In genomic region chr2:204538179-204539009, GRCh38 we compare ENCODE assay signal across 9 cellular contexts. TPM values are rescaled to one million over a fixed set of nuclear protein-coding genes. Genes with fewer than 3 reads are reported as not detected.
DNase-seq lines count a peak whose midpoint lies in the region; ATAC-seq, FAIRE-seq and TF ChIP-seq lines count a peak whose summit lies in the region.
"Had no signal": no experiment of that assay in that cellular context is flagged by ENCODE, and none has a peak within 500 bp of the region (broad histone marks: within the 10 kb centered on the region; RNA-seq: fewer than 3 reads in every experiment).

No MANE protein-coding gene starts in this region.

- no peaks in the 10 kb centered on the region for H4K20me1 ChIP-seq in K562 (replicated peaks; ENCODE audit: control insufficient read depth, insufficient read depth, low read length)

- no peak overlapping the region for H2BK15ac ChIP-seq in mesendoderm (replicated peaks; ENCODE audit: low read depth)

- peak overlapping the region; percentile 59 for H2AFZ ChIP-seq in K562 (ENCODE audit: low read depth, low read length)

- no peak overlapping the region for H3K4ac ChIP-seq in mesendoderm (ENCODE audit: low read depth, low read length)

- 46% methylated on average over 8 of the region's 10 CpGs for WGBS in HUES64
- WGBS in K562 (ENCODE audit: insufficient coverage, low coverage, missing lambda C conversion rate): 15% methylated on average over 7 of the region's 10 CpGs
- WGBS in mesendoderm (ENCODE audit: extremely low coverage, insufficient coverage, low lambda C conversion rate): no CpG with 5 or more reads among the region's 10 CpGs

- no peak for TF ChIP-seq POLR2A in K562 (conservative IDR thresholded peaks at IDR 0.05)

- H3K27me3 ChIP-seq in HUES64 (ENCODE audit: insufficient read depth, low read length): peaks cover 7% of the 10 kb centered on the region
- no peaks in the 10 kb centered on the region for H3K27me3 ChIP-seq in K562 (ENCODE audit: control insufficient read depth in 2 of 2, insufficient read depth in 2 of 2, low read length in 2 of 2)
- H3K27me3 ChIP-seq in mesendoderm (ENCODE audit: insufficient read depth, low read length, poor library complexity): no peaks in the 10 kb centered on the region

- H3K79me2 ChIP-seq in K562 (ENCODE audit: control insufficient read depth, insufficient read depth, low read length) (no peaks in the 10 kb centered on the region), mesendoderm (ENCODE audit: control insufficient read depth, insufficient read depth, low read length) (no peaks in the 10 kb centered on the region)

- peak overlapping the region; percentile 34 for H3K4me3 ChIP-seq in HUES64 (ENCODE audit: low read length)
- no peak overlapping the region for H3K4me3 ChIP-seq in K562
- H3K4me3 ChIP-seq in mesendoderm (ENCODE audit: low read length): no peak overlapping the region

- H3K9ac ChIP-seq in HUES64 (ENCODE audit: low read depth, low read length): peak overlapping the region; percentile 57; the same call in 1 of the 2 replicates
- peak overlapping the region in 1 of 2 experiments; percentile 2; a peak in 1 of 4 replicates for H3K9ac ChIP-seq in K562 (ENCODE audit: insufficient read depth in 1 of 2, low read depth in 2 of 2, low read length in 2 of 2)
- no peak overlapping the region for H3K9ac ChIP-seq in mesendoderm (ENCODE audit: low read length)

- no peak for TF ChIP-seq CTCF in K562 (IDR thresholded peaks at IDR 0.05 in 2 of 3, conservative IDR thresholded peaks at IDR 0.05 in 1 of 3; ENCODE audit: insufficient read depth in 2 of 3, low read depth in 1 of 3, low read length in 3 of 3)

- H3K9me1 ChIP-seq in K562 (ENCODE audit: control insufficient read depth, insufficient read depth, low read length): no peaks in the 10 kb centered on the region

- peak overlapping the region; percentile 25 for H3K56ac ChIP-seq in mesendoderm (ENCODE audit: low read length)

- H3K4me1 ChIP-seq in HUES64 (ENCODE audit: insufficient read depth, low read length) (peaks cover 14% of the 10 kb centered on the region), K562 (replicated peaks in 1 of 2; ENCODE audit: control insufficient read depth in 2 of 2, insufficient read depth in 2 of 2, low read length in 2 of 2) (peaks cover 0 to 12% of the 10 kb centered on the region in 2 experiments; a peak in 2 of 5 replicates), mesendoderm (ENCODE audit: control insufficient read depth, low read depth, low read length) (no peaks in the 10 kb centered on the region)

- H2BK120ac ChIP-seq in mesendoderm (ENCODE audit: low read depth, low read length): no peak overlapping the region

- POLR2A ChIA-PET in K562 (lab: Yijun Ruan, JAX): no interaction called here

- DNase-seq in AG20443 (ENCODE audit: low spot score) (peak; percentile 43), K562 (ENCODE audit: extremely low read depth in 1 of 4, low spot score in 3 of 4) (peak in 1 of 4 experiments; percentile 7), mesendoderm (peak; percentile 79)
- no peak for DNase-seq in stimulated activated naive CD4-positive, alpha-beta T cell treated with Interleukin-2 at 50 U/mL for 16 hours (lab: John Stamatoyannopoulos, UW)
- no peak for DNase-seq in stimulated activated CD4-positive, alpha-beta T cell treated with anti-CD3 and anti-CD28 coated beads, Interleukin-4, amount 100 ng/mL, for 1 hour
- DNase-seq in stimulated activated CD4-positive, alpha-beta T cell treated with anti-CD3 and anti-CD28 coated beads, Interleukin-15, amount 100 ng/mL, for 24 hours: no peak

- ATAC-seq in K562: peak; percentile 53
- no peak for ATAC-seq in GM21423 (IDR thresholded peaks at IDR 0.05; ENCODE audit: unreplicated experiment)
- ATAC-seq: Right ventricle myocardium inferior had no signal

- H4K8ac ChIP-seq in mesendoderm (ENCODE audit: low read depth, low read length): no peak overlapping the region

- H4K5ac ChIP-seq in mesendoderm (ENCODE audit: low read length): no peak overlapping the region

- H3K4me2 ChIP-seq in K562 (ENCODE audit: insufficient read depth, low read length) (no peak overlapping the region), mesendoderm (ENCODE audit: low read length) (no peak overlapping the region)

- H2BK5ac ChIP-seq in mesendoderm (ENCODE audit: low read length): no peak overlapping the region

- no peak for TF ChIP-seq RAD21 in K562 (CRISPR knock-in tag; conservative IDR thresholded peaks at IDR 0.05 in 1 of 2, IDR thresholded peaks at IDR 0.05 in 1 of 2)

- intact Hi-C loops in K562 (cut with micrococcal nuclease): no loop called here

- CTCF ChIA-PET in K562 (lab: Yijun Ruan, JAX; ENCODE audit: low intra/inter-chr PET ratio): no interaction called here

- FAIRE-seq in K562 (lab: Jason Lieb, UNC): peak; percentile 11

- H3K9me3 ChIP-seq in HUES64 (ENCODE audit: insufficient read depth, low read depth, low read length) (no peaks in the 10 kb centered on the region), K562 (replicated peaks; ENCODE audit: control insufficient read depth, insufficient read depth, low read depth, low read length) (no peaks in the 10 kb centered on the region)

- no peak for TF ChIP-seq EP300 in K562 (IDR thresholded peaks at IDR 0.05; ENCODE audit: low read length)

- no peak overlapping the region for H3K23ac ChIP-seq in mesendoderm (ENCODE audit: low read length)

- in situ Hi-C loops in K562 (cut with MboI): no loop called here

- no peak overlapping the region for H3K18ac ChIP-seq in mesendoderm (ENCODE audit: low read length)

- no peaks in the 10 kb centered on the region for H3K36me3 ChIP-seq in HUES64 (ENCODE audit: insufficient read depth, low read length)
- no peaks in the 10 kb centered on the region for H3K36me3 ChIP-seq in K562 (ENCODE audit: control insufficient read depth, insufficient read depth, low read length)
- no peaks in the 10 kb centered on the region for H3K36me3 ChIP-seq in mesendoderm (ENCODE audit: control insufficient read depth, insufficient read depth, low read length)

- no peak overlapping the region for H2AK5ac ChIP-seq in mesendoderm (ENCODE audit: low read length)

- no TSS peak for BruUV-seq in K562 (replicated peaks; lab: Mats Ljungman, UMichigan)

- H3K79me1 ChIP-seq in mesendoderm (ENCODE audit: low read length): no peaks in the 10 kb centered on the region

- H3K27ac ChIP-seq in HUES64 (ENCODE audit: low read depth, low read length) (0 out of 2 replicates have a peak overlapping the region, but pooled peaks have one; percentile 45), K562 (ENCODE audit: extremely low read depth, low read depth, low read length) (no peak overlapping the region; the same call in 2 of the 3 replicates), mesendoderm (ENCODE audit: low read depth, low read length) (peak overlapping the region; percentile 12)

TF ChIP-seq in K562, 482 proteins besides CTCF, POLR2A, EP300 and RAD21 (continues in another document):
- no peak for TF ChIP-seq NR1H2 (CRISPR knock-in tag; IDR thresholded peaks at IDR 0.05)
- TF ChIP-seq ADNP (tag; IDR thresholded peaks at IDR 0.05): no peak
- TF ChIP-seq TCF3 (CRISPR knock-in tag; IDR thresholded peaks at IDR 0.05): no peak
- TF ChIP-seq ZNF282 (CRISPR knock-in tag; IDR thresholded peaks at IDR 0.05): no peak
- TF ChIP-seq TEAD1 (CRISPR knock-in tag; IDR thresholded peaks at IDR 0.05): no peak
- TF ChIP-seq NFE2L1 (tag; IDR thresholded peaks at IDR 0.05; ENCODE audit: borderline replicate concordance, low read depth): no peak
- TF ChIP-seq HES1 (IDR thresholded peaks at IDR 0.05; ENCODE audit: low read depth): no peak
- TF ChIP-seq HEY1 (CRISPR knock-in tag; IDR thresholded peaks at IDR 0.05; ENCODE audit: borderline replicate concordance): no peak
- no peak for TF ChIP-seq ZNF699 (CRISPR knock-in tag; IDR thresholded peaks at IDR 0.05; ENCODE audit: insufficient replicate concordance)
- TF ChIP-seq RUNX1 (IDR thresholded peaks at IDR 0.05; ENCODE audit: low read depth): no peak
- TF ChIP-seq EGR1 (conservative IDR thresholded peaks at IDR 0.05): no peak
- peak; percentile 56 for TF ChIP-seq NFIC (IDR thresholded peaks at IDR 0.05)
- TF ChIP-seq MECOM (CRISPR knock-in tag; IDR thresholded peaks at IDR 0.05): no peak
- TF ChIP-seq ZNF175 (CRISPR knock-in tag; IDR thresholded peaks at IDR 0.05; ENCODE audit: low read depth): 0 out of 2 replicates have a peak, but pooled peaks have one; percentile 19
- no peak for TF ChIP-seq C11orf30 (IDR thresholded peaks at IDR 0.05; ENCODE audit: low read depth)
- TF ChIP-seq HDGF (IDR thresholded peaks at IDR 0.05): no peak
- 0 out of 2 replicates have a peak, but pooled peaks have one; percentile 3 for TF ChIP-seq POLR2H (tag; IDR thresholded peaks at IDR 0.05; ENCODE audit: low read depth)
- TF ChIP-seq NCOA2 (IDR thresholded peaks at IDR 0.05; ENCODE audit: partially characterized antibody in 2 of 2): no peak

RNA-seq across cellular contexts. Expression of gene PARD3B, which starts 6.9 kb away (rescaled TPM):
- polyA plus RNA-seq in HUES64 (2013, experiment 1 of 2): 1.2 TPM
- 1.8 TPM for polyA plus RNA-seq in HUES64 (2013, experiment 2 of 2)
- total RNA-seq in K562 (2011; cell fraction: chromatin; rRNA removed; ENCODE audit: low replicate concordance): 3.8 and 10.8 TPM in 2 replicates
- total RNA-seq in K562 (2011; cell fraction: nucleolus; rRNA removed): 1.3 and 3.2 TPM in 2 replicates
- total RNA-seq in K562 (2011; cell fraction: nucleoplasm; rRNA removed): 2.8 and 3.4 TPM in 2 replicates
- total RNA-seq in K562 (2014; rRNA removed) (1.2 and 1.6 TPM in 2 replicates), K562 (2014; rRNA removed; fragmentation: Illumina TruSeq; extraction: Trizol) (2.0 and 2.5 TPM in 2 replicates), K562 (2015; rRNA removed; fragmentation: Illumina TruSeq; extraction: Trizol) (2.6 TPM in 2 replicates), K562 (2021) (2.7 and 3.0 TPM in 2 replicates)
- polyA plus RNA-seq in K562 (2011; rRNA removed) (0.15 TPM in 1 of 2 replicates, not detected in the other), K562 (2014; fragmentation: Illumina TruSeq; extraction: Trizol) (0.83 and 1.1 TPM in 2 replicates), K562 (2014; fragmentation: Nextera tagmentation; extraction: Ambion mirVana) (under 1 TPM; 0.34 to 0.56 TPM), K562 (2014; rRNA removed) (0.61 and 0.70 TPM in 2 replicates)
- 0.01 and 0.04 TPM in 2 replicates for polyA plus RNA-seq in K562 (2011; cell fraction: cytosol; rRNA removed)
- 0.10 and 0.24 TPM in 2 replicates for polyA plus RNA-seq in K562 (2011; cell fraction: nucleus; rRNA removed)
- polyA plus RNA-seq in K562 (2012): 1.0 and 4.2 TPM in 2 replicates
- polyA minus RNA-seq in K562 (2011; rRNA and poly(A)+ RNA removed): 0.03 and 1.1 TPM in 2 replicates
- polyA minus RNA-seq in K562 (2011; cell fraction: cytosol; rRNA and poly(A)+ RNA removed): not detected in 2 replicates
- 0.81 TPM in 1 of 2 replicates, not detected in the other for polyA minus RNA-seq in K562 (2011; cell fraction: nucleus; rRNA and poly(A)+ RNA removed)
- 1.0 TPM for polyA plus RNA-seq in mesendoderm (2013, experiment 1 of 2)
- 0.92 TPM for polyA plus RNA-seq in mesendoderm (2013, experiment 2 of 2)

Comparison
In these comparisons a context has a peak if more than half of its experiments do, and no peak if none do; other contexts are left out.
1. DNase-seq: peak in AG20443 (single experiment) and mesendoderm (single experiment); none in stimulated activated naive CD4-positive, alpha-beta T cell treated with Interleukin-2 at 50 U/mL for 16 hours (single experiment), stimulated activated CD4-positive, alpha-beta T cell treated with anti-CD3 and anti-CD28 coated beads, Interleukin-4, amount 100 ng/mL, for 1 hour (single experiment) and stimulated activated CD4-positive, alpha-beta T cell treated with anti-CD3 and anti-CD28 coated beads, Interleukin-15, amount 100 ng/mL, for 24 hours (single experiment).